ENCODE assay signal across 14 cellular contexts in genomic region chrX:111270339-111270738, GRCh38. TPM values are rescaled to one million over a fixed set of nuclear protein-coding genes. Genes with fewer than 3 reads are reported as not detected.
DNase-seq lines count a peak whose midpoint lies in the region; ATAC-seq, FAIRE-seq and TF ChIP-seq lines count a peak whose summit lies in the region.
"Had no signal": no experiment of that assay in that cellular context is flagged by ENCODE, and none has a peak within 500 bp of the region (broad histone marks: within the 10 kb centered on the region; RNA-seq: fewer than 3 reads in every experiment).

TSS of gene CAPN6 (minus strand) at chrX:111270483. CDS start at chrX:111263936, 6,547 bp downstream.

- H3K4me1 ChIP-seq in HUES64 (ENCODE audit: insufficient read depth, low read length) = 0 out of 2 replicates have a peak, but pooled peaks cover 5% of the 10 kb centered on the region
- H3K4me1 ChIP-seq in left lung = no peaks in the 10 kb centered on the region

- H3K27me3 ChIP-seq in HUES64 (ENCODE audit: insufficient read depth, low read length) (no peaks in the 10 kb centered on the region), left lung (peaks cover 0 to 18% of the 10 kb centered on the region in 2 donors)

- no peaks in the 10 kb centered on the region for H3K36me3 ChIP-seq in HUES64 (ENCODE audit: insufficient read depth, low read length)
- no peaks in the 10 kb centered on the region for H3K36me3 ChIP-seq in left lung

- intact Hi-C loops in left lung (cut with DNase I) = no loop called here

- no peaks in the 10 kb centered on the region for H3K9me3 ChIP-seq in HUES64 (ENCODE audit: insufficient read depth, low read depth, low read length)
- H3K9me3 ChIP-seq in left lung = no peaks in the 10 kb centered on the region

- no peak for FAIRE-seq in urothelium cell line (lab: Jason Lieb, UNC)

- no peaks in the 10 kb centered on the region for H3K27me3 Mint-ChIP-seq in activated naive CD8-positive, alpha-beta T cell treated with anti-CD3 and anti-CD28 coated beads, Interleukin-2, amount 50 U/mL, for 24 hours

- no peaks in the 10 kb centered on the region for H3K9me3 Mint-ChIP-seq in activated naive CD8-positive, alpha-beta T cell treated with anti-CD3 and anti-CD28 coated beads, Interleukin-2, amount 50 U/mL, for 24 hours
- H3K9me3 Mint-ChIP-seq: activated CD4-positive, alpha-beta memory T cell treated with anti-CD3 and anti-CD28 coated beads, Interleukin-2, amount 10 ng/mL, durations not matched to agents 7 days and 5 days; activated naive CD4-positive, alpha-beta T cell treated with anti-CD3 and anti-CD28 coated beads, Interleukin-2, amount 50 U/mL, for 72 hours had no signal

- no peaks in the 10 kb centered on the region for H3K4me1 Mint-ChIP-seq in activated naive CD8-positive, alpha-beta T cell treated with anti-CD3 and anti-CD28 coated beads, Interleukin-2, amount 50 U/mL, for 24 hours
- H3K4me1 Mint-ChIP-seq: activated CD4-positive, alpha-beta memory T cell treated with anti-CD3 and anti-CD28 coated beads, Interleukin-2, amount 10 ng/mL, durations not matched to agents 7 days and 5 days had no signal

- ATAC-seq in left lung = peak; percentile 81
- ATAC-seq in activated naive CD8-positive, alpha-beta T cell treated with anti-CD3 and anti-CD28 coated beads, Interleukin-2, amount 50 U/mL, for 24 hours = no peak
- ATAC-seq: activated naive CD4-positive, alpha-beta T cell treated with anti-CD3 and anti-CD28 coated beads, Interleukin-2, amount 50 U/mL, for 72 hours had no signal

- no peak within 1 kb of the TSS for H3K27ac Mint-ChIP-seq in activated naive CD8-positive, alpha-beta T cell treated with anti-CD3 and anti-CD28 coated beads, Interleukin-2, amount 50 U/mL, for 24 hours
- H3K27ac Mint-ChIP-seq: activated CD4-positive, alpha-beta memory T cell treated with anti-CD3 and anti-CD28 coated beads, Interleukin-2, amount 10 ng/mL, durations not matched to agents 7 days and 5 days; activated naive CD4-positive, alpha-beta T cell treated with anti-CD3 and anti-CD28 coated beads, Interleukin-2, amount 50 U/mL, for 72 hours had no signal

- H3K36me3 Mint-ChIP-seq in activated naive CD8-positive, alpha-beta T cell treated with anti-CD3 and anti-CD28 coated beads, Interleukin-2, amount 50 U/mL, for 24 hours (ENCODE audit: low read depth) = no peaks in the 10 kb centered on the region
- H3K36me3 Mint-ChIP-seq: activated naive CD4-positive, alpha-beta T cell treated with anti-CD3 and anti-CD28 coated beads, Interleukin-2, amount 50 U/mL, for 72 hours had no signal

- DNase-seq in choroid plexus epithelial cell (ENCODE audit: low read depth) (peak; percentile 0), left lung (no peak), urothelium cell line (ENCODE audit: low spot score) (peak; percentile 4), NCI-H2196 (lab: John Stamatoyannopoulos, UW; ENCODE audit: unreplicated experiment) (no peak), mesenteric fat pad (ENCODE audit: low spot score) (no peak)
- DNase-seq in activated naive CD8-positive, alpha-beta T cell treated with anti-CD3 and anti-CD28 coated beads, Interleukin-2, amount 50 U/mL, for 24 hours = no peak
- DNase-seq: activated CD4-positive, alpha-beta memory T cell treated with anti-CD3 and anti-CD28 coated beads, Interleukin-2, amount 10 ng/mL, durations not matched to agents 7 days and 5 days; effector memory CD4-positive, alpha-beta T cell; NCI-H1092 treated with DMSO at 0.1 percent for 48 hours; NCI-H748 treated with DMSO at 0.1 percent for 48 hours; nucleus accumbens; substantia nigra had no signal

- H3K27ac ChIP-seq in HUES64 (ENCODE audit: low read depth, low read length) = no peak within 1 kb of the TSS
- H3K27ac ChIP-seq in left lung = no peak within 1 kb of the TSS

- no peak for TF ChIP-seq CTCF in choroid plexus epithelial cell (conservative IDR thresholded peaks at IDR 0.05; ENCODE audit: low read depth, low read length)
- no peak for TF ChIP-seq CTCF in left lung (IDR thresholded peaks at IDR 0.05)

- H3K9ac ChIP-seq in HUES64 (ENCODE audit: low read depth, low read length) = no peak within 1 kb of the TSS

- H3K4me3 Mint-ChIP-seq in activated naive CD8-positive, alpha-beta T cell treated with anti-CD3 and anti-CD28 coated beads, Interleukin-2, amount 50 U/mL, for 24 hours = no peak within 1 kb of the TSS
- H3K4me3 Mint-ChIP-seq: activated CD4-positive, alpha-beta memory T cell treated with anti-CD3 and anti-CD28 coated beads, Interleukin-2, amount 10 ng/mL, durations not matched to agents 7 days and 5 days had no signal

- 0 out of 2 replicates have a peak within 1 kb of the TSS, but pooled peaks have one; percentile 7 for H3K4me3 ChIP-seq in HUES64 (ENCODE audit: low read length)
- H3K4me3 ChIP-seq in choroid plexus epithelial cell (ENCODE audit: low read depth, low read length) = no peak within 1 kb of the TSS
- H3K4me3 ChIP-seq in left lung = no peak within 1 kb of the TSS

- 66% methylated on average over 8 of the region's 8 CpGs for WGBS in HUES64

RNA-seq across cellular contexts. Expression of gene CAPN6, which starts in this region (rescaled TPM):
- 2.6 TPM for polyA plus RNA-seq in HUES64 (2013, experiment 1 of 2)
- polyA plus RNA-seq in HUES64 (2013, experiment 2 of 2) = 2.9 TPM
- total RNA-seq in left lung = 1 to 10 TPM in 1 of 2 donors, under 1 TPM in 1; 0.29 to 3.8 TPM
- 0.16 TPM for total RNA-seq in mesenteric fat pad
- total RNA-seq: activated CD4-positive, alpha-beta memory T cell treated with anti-CD3 and anti-CD28 coated beads, Interleukin-2, amount 10 ng/mL, durations not matched to agents 7 days and 5 days had no signal

Comparison
In these comparisons a context has a peak if more than half of its experiments do, and no peak if none do; other contexts are left out.
1. DNase-seq: peak in choroid plexus epithelial cell (single experiment) and urothelium cell line (single experiment); none in left lung (0 of 2), NCI-H2196 (single experiment), mesenteric fat pad (single experiment) and activated naive CD8-positive, alpha-beta T cell treated with anti-CD3 and anti-CD28 coated beads, Interleukin-2, amount 50 U/mL, for 24 hours (single experiment).